1 cellular context compared by ENCODE assay signal in genomic region chr1:1357871-1358432, GRCh38.
TF ChIP-seq lines count a peak whose summit lies in the region.

No MANE protein-coding gene starts in this region.

TF ChIP-seq in HepG2, 621 proteins besides CTCF, POLR2A, EP300 and RAD21 (continued from another document and continues in another):
- TF ChIP-seq GRHL1 (CRISPR knock-in tag; conservative IDR thresholded peaks at IDR 0.05) (no peak), KDM4B (CRISPR knock-in tag; IDR thresholded peaks at IDR 0.05) (no peak), PLRG1 (conservative IDR thresholded peaks at IDR 0.05) (no peak), ATF4 (CRISPR knock-in tag; IDR thresholded peaks at IDR 0.05) (no peak), AFF4 (CRISPR knock-in tag; IDR thresholded peaks at IDR 0.05) (0 out of 2 replicates have a peak, but pooled peaks have one; percentile 24), ELK4 (CRISPR knock-in tag; IDR thresholded peaks at IDR 0.05; ENCODE audit: borderline replicate concordance) (no peak), ZNF264 (CRISPR knock-in tag; IDR thresholded peaks at IDR 0.05) (0 out of 2 replicates have a peak, but pooled peaks have one; percentile 30), NCOR1 (IDR thresholded peaks at IDR 0.05; ENCODE audit: borderline replicate concordance, low read length) (no peak), ZNF121 (CRISPR knock-in tag; IDR thresholded peaks at IDR 0.05) (no peak), SATB2 (CRISPR knock-in tag; IDR thresholded peaks at IDR 0.05) (no peak), ZBTB39 (CRISPR knock-in tag; IDR thresholded peaks at IDR 0.05) (no peak), ZC3H13 (CRISPR knock-in tag; IDR thresholded peaks at IDR 0.05) (no peak), MAX (IDR thresholded peaks at IDR 0.05) (no peak), NCOA2 (CRISPR knock-in tag; IDR thresholded peaks at IDR 0.05) (no peak), ZNF510 (CRISPR knock-in tag; IDR thresholded peaks at IDR 0.05; ENCODE audit: low read depth) (0 out of 2 replicates have a peak, but pooled peaks have one; percentile 12), ZFAT (CRISPR knock-in tag; conservative IDR thresholded peaks at IDR 0.05) (no peak), PRMT3 (CRISPR knock-in tag; IDR thresholded peaks at IDR 0.05; ENCODE audit: borderline replicate concordance, low read depth) (no peak), ZNF713 (CRISPR knock-in tag; IDR thresholded peaks at IDR 0.05) (no peak), ZNF513 (CRISPR knock-in tag; conservative IDR thresholded peaks at IDR 0.05) (no peak), ZNF703 (CRISPR knock-in tag; IDR thresholded peaks at IDR 0.05; ENCODE audit: borderline replicate concordance) (no peak), HMG20A (CRISPR knock-in tag; IDR thresholded peaks at IDR 0.05; ENCODE audit: borderline replicate concordance) (no peak), TAF1 (CRISPR knock-in tag; IDR thresholded peaks at IDR 0.05) (no peak), NPAS2 (CRISPR knock-in tag; IDR thresholded peaks at IDR 0.05; ENCODE audit: borderline replicate concordance) (no peak), BRD4 (CRISPR knock-in tag; IDR thresholded peaks at IDR 0.05) (no peak), ZNF546 (CRISPR knock-in tag; conservative IDR thresholded peaks at IDR 0.05) (no peak), ZNF44 (CRISPR knock-in tag; IDR thresholded peaks at IDR 0.05) (no peak), RBM22 (optimal IDR thresholded peaks at IDR 0.05; ENCODE audit: low read length) (no peak), JUNB (CRISPR knock-in tag; IDR thresholded peaks at IDR 0.05; ENCODE audit: borderline replicate concordance) (no peak), ZSCAN31 (CRISPR knock-in tag; IDR thresholded peaks at IDR 0.05; ENCODE audit: low read depth) (no peak)
- TF ChIP-seq, protein P1, sequence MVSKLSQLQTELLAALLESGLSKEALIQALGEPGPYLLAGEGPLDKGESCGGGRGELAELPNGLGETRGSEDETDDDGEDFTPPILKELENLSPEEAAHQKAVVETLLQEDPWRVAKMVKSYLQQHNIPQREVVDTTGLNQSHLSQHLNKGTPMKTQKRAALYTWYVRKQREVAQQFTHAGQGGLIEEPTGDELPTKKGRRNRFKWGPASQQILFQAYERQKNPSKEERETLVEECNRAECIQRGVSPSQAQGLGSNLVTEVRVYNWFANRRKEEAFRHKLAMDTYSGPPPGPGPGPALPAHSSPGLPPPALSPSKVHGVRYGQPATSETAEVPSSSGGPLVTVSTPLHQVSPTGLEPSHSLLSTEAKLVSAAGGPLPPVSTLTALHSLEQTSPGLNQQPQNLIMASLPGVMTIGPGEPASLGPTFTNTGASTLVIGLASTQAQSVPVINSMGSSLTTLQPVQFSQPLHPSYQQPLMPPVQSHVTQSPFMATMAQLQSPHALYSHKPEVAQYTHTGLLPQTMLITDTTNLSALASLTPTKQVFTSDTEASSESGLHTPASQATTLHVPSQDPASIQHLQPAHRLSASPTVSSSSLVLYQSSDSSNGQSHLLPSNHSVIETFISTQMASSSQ (IDR thresholded peaks at IDR 0.05; ENCODE audit: low read depth) = no peak
- TF ChIP-seq, protein P1 (CRISPR knock-in tag; IDR thresholded peaks at IDR 0.05; ENCODE audit: borderline replicate concordance) = no peak
- TF ChIP-seq, protein P2, sequence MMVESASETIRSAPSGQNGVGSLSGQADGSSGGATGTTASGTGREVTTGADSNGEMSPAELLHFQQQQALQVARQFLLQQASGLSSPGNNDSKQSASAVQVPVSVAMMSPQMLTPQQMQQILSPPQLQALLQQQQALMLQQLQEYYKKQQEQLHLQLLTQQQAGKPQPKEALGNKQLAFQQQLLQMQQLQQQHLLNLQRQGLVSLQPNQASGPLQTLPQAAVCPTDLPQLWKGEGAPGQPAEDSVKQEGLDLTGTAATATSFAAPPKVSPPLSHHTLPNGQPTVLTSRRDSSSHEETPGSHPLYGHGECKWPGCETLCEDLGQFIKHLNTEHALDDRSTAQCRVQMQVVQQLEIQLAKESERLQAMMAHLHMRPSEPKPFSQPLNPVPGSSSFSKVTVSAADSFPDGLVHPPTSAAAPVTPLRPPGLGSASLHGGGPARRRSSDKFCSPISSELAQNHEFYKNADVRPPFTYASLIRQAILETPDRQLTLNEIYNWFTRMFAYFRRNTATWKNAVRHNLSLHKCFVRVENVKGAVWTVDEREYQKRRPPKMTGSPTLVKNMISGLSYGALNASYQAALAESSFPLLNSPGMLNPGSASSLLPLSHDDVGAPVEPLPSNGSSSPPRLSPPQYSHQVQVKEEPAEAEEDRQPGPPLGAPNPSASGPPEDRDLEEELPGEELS (CRISPR knock-in tag; IDR thresholded peaks at IDR 0.05) = no peak
- TF ChIP-seq, protein P3, sequence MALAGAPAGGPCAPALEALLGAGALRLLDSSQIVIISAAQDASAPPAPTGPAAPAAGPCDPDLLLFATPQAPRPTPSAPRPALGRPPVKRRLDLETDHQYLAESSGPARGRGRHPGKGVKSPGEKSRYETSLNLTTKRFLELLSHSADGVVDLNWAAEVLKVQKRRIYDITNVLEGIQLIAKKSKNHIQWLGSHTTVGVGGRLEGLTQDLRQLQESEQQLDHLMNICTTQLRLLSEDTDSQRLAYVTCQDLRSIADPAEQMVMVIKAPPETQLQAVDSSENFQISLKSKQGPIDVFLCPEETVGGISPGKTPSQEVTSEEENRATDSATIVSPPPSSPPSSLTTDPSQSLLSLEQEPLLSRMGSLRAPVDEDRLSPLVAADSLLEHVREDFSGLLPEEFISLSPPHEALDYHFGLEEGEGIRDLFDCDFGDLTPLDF (CRISPR knock-in tag; IDR thresholded peaks at IDR 0.05) = no peak
- TF ChIP-seq, protein P4, sequence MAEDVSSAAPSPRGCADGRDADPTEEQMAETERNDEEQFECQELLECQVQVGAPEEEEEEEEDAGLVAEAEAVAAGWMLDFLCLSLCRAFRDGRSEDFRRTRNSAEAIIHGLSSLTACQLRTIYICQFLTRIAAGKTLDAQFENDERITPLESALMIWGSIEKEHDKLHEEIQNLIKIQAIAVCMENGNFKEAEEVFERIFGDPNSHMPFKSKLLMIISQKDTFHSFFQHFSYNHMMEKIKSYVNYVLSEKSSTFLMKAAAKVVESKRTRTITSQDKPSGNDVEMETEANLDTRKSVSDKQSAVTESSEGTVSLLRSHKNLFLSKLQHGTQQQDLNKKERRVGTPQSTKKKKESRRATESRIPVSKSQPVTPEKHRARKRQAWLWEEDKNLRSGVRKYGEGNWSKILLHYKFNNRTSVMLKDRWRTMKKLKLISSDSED (CRISPR knock-in tag; IDR thresholded peaks at IDR 0.05) = no peak
- TF ChIP-seq, protein P5, sequence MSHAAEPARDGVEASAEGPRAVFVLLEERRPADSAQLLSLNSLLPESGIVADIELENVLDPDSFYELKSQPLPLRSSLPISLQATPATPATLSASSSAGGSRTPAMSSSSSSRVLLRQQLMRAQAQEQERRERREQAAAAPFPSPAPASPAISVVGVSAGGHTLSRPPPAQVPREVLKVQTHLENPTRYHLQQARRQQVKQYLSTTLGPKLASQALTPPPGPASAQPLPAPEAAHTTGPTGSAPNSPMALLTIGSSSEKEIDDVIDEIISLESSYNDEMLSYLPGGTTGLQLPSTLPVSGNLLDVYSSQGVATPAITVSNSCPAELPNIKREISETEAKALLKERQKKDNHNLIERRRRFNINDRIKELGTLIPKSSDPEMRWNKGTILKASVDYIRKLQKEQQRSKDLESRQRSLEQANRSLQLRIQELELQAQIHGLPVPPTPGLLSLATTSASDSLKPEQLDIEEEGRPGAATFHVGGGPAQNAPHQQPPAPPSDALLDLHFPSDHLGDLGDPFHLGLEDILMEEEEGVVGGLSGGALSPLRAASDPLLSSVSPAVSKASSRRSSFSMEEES (CRISPR knock-in tag; IDR thresholded peaks at IDR 0.05) = no peak
